Comparison of ENCODE assay signal across 10 cellular contexts in genomic region chr3:143165211-143165610, GRCh38. TPM values are rescaled to one million over a fixed set of nuclear protein-coding genes. Genes with fewer than 3 reads are reported as not detected.
A peak's percentile ranks its signal among the peaks of the same experiment; 100 is the strongest.
DNase-seq lines count a peak whose midpoint lies in the region; ATAC-seq, FAIRE-seq and TF ChIP-seq lines count a peak whose summit lies in the region.
"Had no signal": no experiment of that assay in that cellular context is flagged by ENCODE, and none has a peak within 500 bp of the region (broad histone marks: within the 10 kb centered on the region; RNA-seq: fewer than 3 reads in every experiment).

No MANE protein-coding gene starts in this region.

- H3K9me3 ChIP-seq in DND-41 (ENCODE audit: insufficient read depth, low read length, severe bottlenecking) (no peaks in the 10 kb centered on the region), GM12878 (replicated peaks; ENCODE audit: control insufficient read depth, insufficient read depth, low read length) (no peaks in the 10 kb centered on the region), right atrium auricular region (no peaks in the 10 kb centered on the region), sigmoid colon (no peaks in the 10 kb centered on the region)

- no peak for DNase-seq in DND-41
- DNase-seq in GM12878 (ENCODE audit: low read depth, low spot score) = no peak
- DNase-seq in right atrium auricular region (ENCODE audit: low spot score) = no peak
- DNase-seq in NCI-H446 treated with DMSO at 0.1 percent for 48 hours (lab: John Stamatoyannopoulos, UW) = no peak
- no peak for DNase-seq in sigmoid colon
- DNase-seq: kidney, NCI-H2227 treated with DMSO at 0.1 percent for 48 hours had no signal

- intact Hi-C loops in GM12878 (cut with micrococcal nuclease; ENCODE audit: unreplicated experiment) = loop anchor here (2.0 kb wide), 1 partner anchor 42 kb away; no protein-coding TSS in a partner anchor
- intact Hi-C loops in sigmoid colon (cut with DNase I) = no loop called here

- no peaks in the 10 kb centered on the region for H3K27me3 ChIP-seq in DND-41 (ENCODE audit: insufficient read depth, low read length, poor library complexity)
- no peaks in the 10 kb centered on the region for H3K27me3 ChIP-seq in GM12878 (replicated peaks in 1 of 2; ENCODE audit: control insufficient read depth in 2 of 2, insufficient read depth in 2 of 2, low read length in 1 of 2)
- H3K27me3 ChIP-seq in right atrium auricular region = no peaks in the 10 kb centered on the region
- H3K27me3 ChIP-seq in sigmoid colon = no peaks in the 10 kb centered on the region

- TF ChIP-seq POLR2A in GM12878 (IDR thresholded peaks at IDR 0.05; ENCODE audit: low read depth, low read length) (no peak), sigmoid colon (IDR thresholded peaks at IDR 0.05) (no peak)

- in situ Hi-C loops in GM12878 (cut with MboI) = no loop called here

- no peak overlapping the region for H3K4me2 ChIP-seq in DND-41 (ENCODE audit: insufficient read depth, low read length)
- H3K4me2 ChIP-seq in GM12878 (ENCODE audit: control insufficient read depth, insufficient read depth) = peak overlapping the region; percentile 64

- no peak for TF ChIP-seq RAD21 in GM12878 (IDR thresholded peaks at IDR 0.05; ENCODE audit: insufficient read depth, low read depth, low read length)

- BruUV-seq in GM12878 (replicated peaks; lab: Mats Ljungman, UMichigan) = no TSS peak

- no peak overlapping the region for H3K4me3 ChIP-seq in DND-41 (ENCODE audit: low read depth in 1 of 2, low read length in 2 of 2)
- H3K4me3 ChIP-seq in GM12878 = peak overlapping the region; percentile 17; the same call in 1 of the 2 replicates
- no peak overlapping the region for H3K4me3 ChIP-seq in right atrium auricular region
- H3K4me3 ChIP-seq in sigmoid colon = no peak overlapping the region

- SMC1A ChIA-PET in GM12878 (lab: Charles Lee; ENCODE audit: uncharacterized antibody, unreplicated experiment) = interaction anchor here (0.6 to 5.9 kb wide), 14 partner anchors 11 to 440 kb away, joined by 3 to 41 read pairs (median 4); no protein-coding TSS in a partner anchor

- CTCF ChIA-PET in GM12878 (lab: Yijun Ruan, JAX) = interaction anchor here (0.6 to 1.5 kb wide), 5 partner anchors 15 to 173 kb away, joined by 3 to 6 read pairs (median 3); no protein-coding TSS in a partner anchor

- ATAC-seq in DND-41 (ENCODE audit: insufficient read depth, low read depth) (no peak), GM19328 (IDR thresholded peaks at IDR 0.05; ENCODE audit: unreplicated experiment) (peak; percentile 26), HG03060 (IDR thresholded peaks at IDR 0.05; ENCODE audit: low read depth, unreplicated experiment) (peak; percentile 18), GM12878 (peak; percentile 48), HG03521 (IDR thresholded peaks at IDR 0.05; ENCODE audit: unreplicated experiment) (no peak)

- TF ChIP-seq CTCF in DND-41 (IDR thresholded peaks at IDR 0.05; ENCODE audit: borderline replicate concordance, extremely low read depth, low read length, poor library complexity, severe bottlenecking) (no peak), GM12878 (IDR thresholded peaks at IDR 0.05 in 2 of 3, conservative IDR thresholded peaks at IDR 0.05 in 1 of 3; ENCODE audit: control insufficient read depth in 2 of 3, extremely low read depth in 1 of 3, insufficient read depth in 1 of 3, low read depth in 3 of 3, low read length in 3 of 3) (no peak), right atrium auricular region (IDR thresholded peaks at IDR 0.05) (no peak), sigmoid colon (IDR thresholded peaks at IDR 0.05) (no peak)

- H3K4me1 ChIP-seq in DND-41 (ENCODE audit: insufficient read depth, low read length) = peaks cover 75% of the 10 kb centered on the region
- peaks cover 35% of the 10 kb centered on the region for H3K4me1 ChIP-seq in GM12878 (ENCODE audit: control insufficient read depth, insufficient read depth, low read length)
- H3K4me1 ChIP-seq in right atrium auricular region = no peaks in the 10 kb centered on the region
- no peaks in the 10 kb centered on the region for H3K4me1 ChIP-seq in sigmoid colon

- no peak for FAIRE-seq in GM12878 (lab: Jason Lieb, UNC)
- FAIRE-seq: kidney had no signal

- POLR2A ChIA-PET in GM12878 (lab: Charles Lee) = interaction anchor here (0.6 to 1.0 kb wide), 7 partner anchors 15 to 165 kb away, joined by 3 read pairs; no protein-coding TSS in a partner anchor

- H3K27ac ChIP-seq in DND-41 (ENCODE audit: low read length) = peak overlapping the region; percentile 72
- H3K27ac ChIP-seq in GM12878 (ENCODE audit: control insufficient read depth, insufficient read depth) = peak overlapping the region; percentile 88
- no peak overlapping the region for H3K27ac ChIP-seq in right atrium auricular region
- H3K27ac ChIP-seq in sigmoid colon = no peak overlapping the region

- H4K20me1 ChIP-seq in DND-41 (ENCODE audit: insufficient read depth, low read length) (no peaks in the 10 kb centered on the region), GM12878 (ENCODE audit: control insufficient read depth, insufficient read depth) (no peaks in the 10 kb centered on the region)

- RAD21 ChIA-PET in GM12878 (lab: Charles Lee; ENCODE audit: unreplicated experiment) = interaction anchor here (0.6 to 3.3 kb wide), 8 partner anchors 10 to 80 kb away, joined by 3 to 19 read pairs (median 4); no protein-coding TSS in a partner anchor

- H3K9ac ChIP-seq in DND-41 (ENCODE audit: low read depth, low read length) (peak overlapping the region; percentile 9; the same call in 1 of the 2 replicates), GM12878 (ENCODE audit: control insufficient read depth, insufficient read depth, low read length) (peak overlapping the region; percentile 39)

- H3K79me2 ChIP-seq in DND-41 (ENCODE audit: insufficient read depth, low read length) (peaks cover 15% of the 10 kb centered on the region), GM12878 (ENCODE audit: control insufficient read depth, insufficient read depth, low read length) (no peaks in the 10 kb centered on the region)

- no peaks in the 10 kb centered on the region for H3K36me3 ChIP-seq in DND-41 (ENCODE audit: insufficient read depth, low read length)
- no peaks in the 10 kb centered on the region for H3K36me3 ChIP-seq in GM12878 (ENCODE audit: control insufficient read depth in 2 of 2, insufficient read depth in 2 of 2, low read length in 1 of 2)
- H3K36me3 ChIP-seq in right atrium auricular region = no peaks in the 10 kb centered on the region
- no peaks in the 10 kb centered on the region for H3K36me3 ChIP-seq in sigmoid colon

- 0% methylated on average over 1 of the region's 1 CpG for WGBS in GM12878 (ENCODE audit: insufficient coverage, insufficient replicate concordance, low lambda C conversion rate, missing lambda C conversion rate)
- 92 to 95% methylated on average over 1 of the region's 1 CpG for WGBS in sigmoid colon, 2 donors

- TF ChIP-seq EP300 in GM12878 (IDR thresholded peaks at IDR 0.05; ENCODE audit: borderline replicate concordance in 1 of 2, control insufficient read depth in 1 of 2, low read depth in 2 of 2, low read length in 2 of 2) (no peak), sigmoid colon (IDR thresholded peaks at IDR 0.05) (no peak)

- no peak overlapping the region for H2AFZ ChIP-seq in DND-41 (ENCODE audit: low read depth, low read length)
- H2AFZ ChIP-seq in GM12878 (ENCODE audit: control insufficient read depth, low read depth, low read length) = no peak overlapping the region

TF ChIP-seq in GM12878, 131 proteins besides CTCF, POLR2A, EP300 and RAD21:
- TF ChIP-seq NFIC (IDR thresholded peaks at IDR 0.05; ENCODE audit: low read depth, low read length) = peak; percentile 26
- no peak for TF ChIP-seq KDM1A (IDR thresholded peaks at IDR 0.05; ENCODE audit: borderline replicate concordance)
- TF ChIP-seq SMARCA5 (IDR thresholded peaks at IDR 0.05) = no peak
- TF ChIP-seq PBX3 (IDR thresholded peaks at IDR 0.05; ENCODE audit: insufficient replicate concordance, low read depth, low read length) = no peak
- no peak for TF ChIP-seq CBX3 (IDR thresholded peaks at IDR 0.05; ENCODE audit: borderline replicate concordance, low read depth)
- 0 out of 2 replicates have a peak, but pooled peaks have one; percentile 17 for TF ChIP-seq PML (IDR thresholded peaks at IDR 0.05; ENCODE audit: low read length)
TF ChIP-seq in GM12878: peak in this region for 2.

RNA-seq across cellular contexts. Expression of gene CHST2, which starts 45.6 kb away (rescaled TPM):
- total RNA-seq in GM12878 (2013; cell fraction: nucleolus; rRNA removed) = 15.8 and 17.7 TPM in 2 replicates
- total RNA-seq in GM12878 (2014; rRNA removed) = 9.8 and 12.8 TPM in 2 replicates
- 9.2 TPM in 2 replicates for total RNA-seq in GM12878 (2014; rRNA removed; fragmentation: Illumina TruSeq; extraction: Trizol)
- 37.1 and 37.2 TPM in 2 replicates for total RNA-seq in GM12878 (2021)
- 4.2 TPM for polyA plus RNA-seq in GM12878 (2011; ENCODE audit: low read depth)
- 1.5 and 1.6 TPM in 2 replicates for polyA plus RNA-seq in GM12878 (2011; rRNA removed)
- polyA plus RNA-seq in GM12878 (2011; cell fraction: cytosol; rRNA removed) = 2.0 and 3.3 TPM in 2 replicates
- 4.1 and 5.9 TPM in 2 replicates for polyA plus RNA-seq in GM12878 (2011; cell fraction: nucleus; rRNA removed)
- polyA plus RNA-seq in GM12878 (2012) = 13.1 and 13.3 TPM in 2 replicates
- polyA plus RNA-seq in GM12878 (2014; fragmentation: Illumina TruSeq; extraction: Trizol) = 8.4 and 9.3 TPM in 2 replicates
- 1 to 10 TPM; 2.3 to 5.6 TPM for polyA plus RNA-seq in GM12878 (2014; fragmentation: Nextera tagmentation; extraction: Ambion mirVana)
- polyA plus RNA-seq in GM12878 (2014; rRNA removed) = 21.8 and 25.7 TPM in 2 replicates
- polyA plus RNA-seq in GM12878 (2016; fragmentation: Nextera tagmentation; extraction: Ambion mirVana) = 1 to 10 TPM; 4.3 to 8.3 TPM
- 0.80 and 2.0 TPM in 2 replicates for polyA minus RNA-seq in GM12878 (2011; rRNA and poly(A)+ RNA removed)
- 1.7 and 1.9 TPM in 2 replicates for polyA minus RNA-seq in GM12878 (2011; cell fraction: cytosol; rRNA and poly(A)+ RNA removed)
- 3.1 and 5.0 TPM in 2 replicates for polyA minus RNA-seq in GM12878 (2011; cell fraction: nucleus; rRNA and poly(A)+ RNA removed)
- 1 to 10 TPM; 2.3 to 4.8 TPM for total RNA-seq in right atrium auricular region
- 1 to 10 TPM; 1.8 to 4.4 (median 3.6) TPM for total RNA-seq in sigmoid colon
- polyA plus RNA-seq in sigmoid colon = 1 to 10 TPM in 1 of 3 donors, under 1 TPM in 2; 0.60 to 4.5 (median 0.92) TPM

Comparison
In these comparisons a context has a peak if more than half of its experiments do, and no peak if none do; other contexts are left out.
1. ATAC-seq: peak in GM19328 (single experiment), HG03060 (single experiment) and GM12878 (single experiment); none in DND-41 (single experiment) and HG03521 (single experiment).
2. H3K27ac ChIP-seq: peak in DND-41 (single experiment) and GM12878 (single experiment); none in right atrium auricular region (0 of 2) and sigmoid colon (0 of 4).